In genomic region chr9:134065720-134066419, GRCh38 we compare ENCODE assay signal across 8 cellular contexts. TPM values are rescaled to one million over a fixed set of nuclear protein-coding genes. Genes with fewer than 3 reads are reported as not detected.
A peak's percentile ranks its signal among the peaks of the same experiment; 100 is the strongest.
DNase-seq lines count a peak whose midpoint lies in the region; ATAC-seq and TF ChIP-seq lines count a peak whose summit lies in the region.

No MANE protein-coding gene starts in this region.

- intact Hi-C loops in OCI-LY7 (cut with micrococcal nuclease; ENCODE audit: unreplicated experiment) = loop anchor here (5.0 kb wide), 1 partner anchor 39 kb away; the partner anchor contains the start of gene BRD3OS

- H3K79me2 ChIP-seq in OCI-LY7 (ENCODE audit: insufficient read depth, low read depth, low read length) = no peaks in the 10 kb centered on the region

- peaks cover 12% of the 10 kb centered on the region for H3K4me1 Mint-ChIP-seq in activated T-helper 17 cell treated with anti-CD3 and anti-CD28 coated beads, Interleukin-2, amount 50 U/mL, for 72 hours

- no peaks in the 10 kb centered on the region for H3K36me3 ChIP-seq in OCI-LY7 (ENCODE audit: insufficient read depth, low read length)
- H3K36me3 ChIP-seq in rectal smooth muscle tissue (ENCODE audit: control insufficient read depth, insufficient read depth, low read length) = no peaks in the 10 kb centered on the region

- peak overlapping the region; percentile 84 for H3K27ac Mint-ChIP-seq in activated T-helper 17 cell treated with anti-CD3 and anti-CD28 coated beads, Interleukin-2, amount 50 U/mL, for 72 hours

- H4K20me1 ChIP-seq in OCI-LY7 (ENCODE audit: insufficient read depth, low read length) = peaks cover 8% of the 10 kb centered on the region

- BruUV-seq in OCI-LY7 (replicated peaks; lab: Mats Ljungman, UMichigan) = TSS peak; percentile 81

- no peaks in the 10 kb centered on the region for H3K36me3 Mint-ChIP-seq in activated T-helper 17 cell treated with anti-CD3 and anti-CD28 coated beads, Interleukin-2, amount 50 U/mL, for 72 hours (ENCODE audit: low read depth)

- H3K27me3 ChIP-seq in rectal smooth muscle tissue (ENCODE audit: control insufficient read depth, insufficient read depth, low read length) = peaks cover 5% of the 10 kb centered on the region

- H2AFZ ChIP-seq in OCI-LY7 (ENCODE audit: low read length) = no peak overlapping the region

- peak overlapping the region; percentile 83 for H3K9ac ChIP-seq in rectal smooth muscle tissue (ENCODE audit: low read length)

- DNase-seq in AG08395 (ENCODE audit: low spot score) (peak; percentile 72), OCI-LY7 (ENCODE audit: low spot score) (peak; percentile 38), foreskin melanocyte (peak; percentile 41), NCI-H2107 treated with DMSO at 0.1 percent for 48 hours (lab: John Stamatoyannopoulos, UW; ENCODE audit: unreplicated experiment) (no peak)

- H3K4me1 ChIP-seq in OCI-LY7 (ENCODE audit: insufficient read depth, low read length, poor library complexity, severe bottlenecking) (peaks cover 21% of the 10 kb centered on the region), rectal smooth muscle tissue (ENCODE audit: control insufficient read depth, insufficient read depth, low read length) (peaks cover 19% of the 10 kb centered on the region)

- peak overlapping the region; percentile 71 for H3K4me3 ChIP-seq in OCI-LY7 (ENCODE audit: low read depth, low read length, poor library complexity, severe bottlenecking)
- H3K4me3 ChIP-seq in rectal smooth muscle tissue (ENCODE audit: low read length) = peak overlapping the region; percentile 84

- peaks cover 5% of the 10 kb centered on the region for H3K27me3 Mint-ChIP-seq in activated T-helper 17 cell treated with anti-CD3 and anti-CD28 coated beads, Interleukin-2, amount 50 U/mL, for 72 hours

- no peak for TF ChIP-seq CTCF in OCI-LY7 (conservative IDR thresholded peaks at IDR 0.05; ENCODE audit: low read length)

- H3K4me2 ChIP-seq in OCI-LY7 (ENCODE audit: low read length) = peak overlapping the region; percentile 94

- CTCF ChIA-PET in OCI-LY7 (lab: Charles Lee; ENCODE audit: unreplicated experiment) = no interaction called here

- H3K9me3 ChIP-seq in OCI-LY7 (ENCODE audit: low read length) = no peaks in the 10 kb centered on the region

- H3K9me3 Mint-ChIP-seq in activated T-helper 17 cell treated with anti-CD3 and anti-CD28 coated beads, Interleukin-2, amount 50 U/mL, for 72 hours = no peaks in the 10 kb centered on the region

- POLR2A ChIA-PET in OCI-LY7 (lab: Charles Lee) = no interaction called here

- H3K9me2 ChIP-seq in OCI-LY7 (ENCODE audit: insufficient read depth, low read length) = no peaks in the 10 kb centered on the region

- H3K4me3 Mint-ChIP-seq in activated T-helper 17 cell treated with anti-CD3 and anti-CD28 coated beads, Interleukin-2, amount 50 U/mL, for 72 hours = peak overlapping the region; percentile 89

- ATAC-seq in GM21447 (IDR thresholded peaks at IDR 0.05; ENCODE audit: unreplicated experiment) (peak; percentile 39), HG03378 (IDR thresholded peaks at IDR 0.05; ENCODE audit: unreplicated experiment) (no peak)
- peak; percentile 55 for ATAC-seq in activated T-helper 17 cell treated with anti-CD3 and anti-CD28 coated beads, Interleukin-2, amount 50 U/mL, for 72 hours (replicated peaks)

- no peak overlapping the region for H3K27ac ChIP-seq in OCI-LY7 (ENCODE audit: low read depth, low read length, poor library complexity, severe bottlenecking)
- H3K27ac ChIP-seq in rectal smooth muscle tissue (ENCODE audit: low read depth, low read length) = peak overlapping the region; percentile 64

RNA-seq across cellular contexts. Expression of gene BRD3, which starts 2.0 kb away (rescaled TPM):
- total RNA-seq in OCI-LY7 (2014; rRNA removed; shearing (Covaris generic)) = 3.1 and 3.5 TPM in 2 replicates
- 16.3 and 16.6 TPM in 2 replicates for total RNA-seq in OCI-LY7 (2022)
- total RNA-seq in activated T-helper 17 cell treated with anti-CD3 and anti-CD28 coated beads, Interleukin-2, amount 50 U/mL, for 72 hours = 10 to 100 TPM in 1 of 2 donors, 1 to 10 TPM in 1; 8.4 to 10.6 TPM

RNA-seq across cellular contexts. Expression of gene BRD3OS, which starts 40.6 kb away (rescaled TPM):
- total RNA-seq in OCI-LY7 (2014; rRNA removed; shearing (Covaris generic)) = 12.4 and 21.6 TPM in 2 replicates
- total RNA-seq in OCI-LY7 (2022) = 13.7 and 16.4 TPM in 2 replicates
- 10 to 100 TPM in 1 of 2 donors, 1 to 10 TPM in 1; 8.5 to 12.5 TPM for total RNA-seq in activated T-helper 17 cell treated with anti-CD3 and anti-CD28 coated beads, Interleukin-2, amount 50 U/mL, for 72 hours
